ENCODE assay signal across 8 cellular contexts in the genomic region with DNA sequence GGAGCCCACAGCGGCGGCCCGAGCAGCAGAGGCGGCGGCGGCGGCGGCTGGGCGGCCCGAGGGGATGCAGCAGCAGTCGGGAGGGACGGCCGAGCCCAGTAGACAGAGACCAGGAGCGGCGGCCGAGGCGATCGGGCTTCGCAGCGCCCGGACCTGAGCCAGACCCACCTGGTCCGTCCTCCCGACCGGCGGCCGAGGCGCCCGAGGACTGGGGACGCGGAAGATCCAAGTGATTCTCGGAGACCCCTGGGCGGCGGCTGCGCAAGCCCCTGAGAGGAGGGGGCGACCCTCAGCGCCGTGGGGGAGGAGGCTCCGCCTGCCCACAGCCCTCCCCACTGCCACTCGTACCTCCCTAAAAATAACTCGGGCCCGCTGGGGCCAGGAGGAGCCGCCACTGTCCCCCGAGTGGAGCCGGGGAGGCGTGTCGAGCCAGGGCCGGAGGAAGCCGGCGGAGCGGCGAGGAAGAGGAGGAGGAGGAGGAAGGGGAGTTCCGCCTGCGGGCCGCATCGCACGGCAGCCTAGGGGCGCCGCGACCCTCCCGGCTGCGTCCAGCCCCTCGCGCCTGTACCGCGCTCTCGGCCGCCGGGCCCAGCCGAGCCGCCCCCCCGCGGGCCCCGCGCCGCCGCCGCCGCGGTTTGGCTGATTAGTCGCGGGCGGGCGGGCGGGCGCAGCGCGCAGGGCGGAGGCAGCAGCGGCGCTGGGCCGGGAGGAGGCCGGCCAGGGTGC. TPM values are rescaled to one million over a fixed set of nuclear protein-coding genes. Genes with fewer than 3 reads are reported as not detected.
DNase-seq lines count a peak whose midpoint lies in the region; ATAC-seq and TF ChIP-seq lines count a peak whose summit lies in the region.

No MANE protein-coding gene starts in this region.

- peak in 2 of 12 donors; percentile 5 to 12 for TF ChIP-seq CTCF in heart left ventricle (IDR thresholded peaks at IDR 0.05)

- no peaks in the 10 kb centered on the region for H3K27me3 ChIP-seq in adipocyte (replicated peaks; ENCODE audit: control insufficient read depth, insufficient read depth, low read length)
- no peaks in the 10 kb centered on the region for H3K27me3 ChIP-seq in heart left ventricle

- H3K27ac ChIP-seq in SK-N-MC (no peak overlapping the region), heart left ventricle (peak overlapping the region; percentile 88 to 98 (median 96))

- 0 to 1% (median 0%) methylated on average over 36 to 92 of the region's 92 CpGs for WGBS in heart left ventricle, 4 donors

- peak; percentile 82 for DNase-seq in AG20443 (ENCODE audit: low spot score)
- DNase-seq in SK-N-MC (ENCODE audit: low read depth, low spot score): no peak
- peak; percentile 83 for DNase-seq in adipocyte (ENCODE audit: low read depth)
- DNase-seq in heart left ventricle: peak; percentile 68 to 85 (median 72)
- peak in 9 of 10 donors; percentile 13 to 87 (median 38) for DNase-seq in posterior cingulate gyrus
- no peak for DNase-seq in mucosa of gallbladder (ENCODE audit: low spot score)

- ATAC-seq in GM19025 (IDR thresholded peaks at IDR 0.05; ENCODE audit: low read depth, unreplicated experiment): peak; percentile 22
- peak; percentile 14 for ATAC-seq in HG03139 (IDR thresholded peaks at IDR 0.05; ENCODE audit: unreplicated experiment)
- ATAC-seq in heart left ventricle: peak; percentile 30 to 66 (median 52)

- H3K4me3 ChIP-seq in SK-N-MC (peak overlapping the region; percentile 95), adipocyte (ENCODE audit: low read length) (peak overlapping the region; percentile 93), heart left ventricle (peak overlapping the region; percentile 85 to 99 (median 97))

- peaks cover 31% of the 10 kb centered on the region for H3K4me1 ChIP-seq in adipocyte (ENCODE audit: control insufficient read depth, insufficient read depth, low read length)
- H3K4me1 ChIP-seq in heart left ventricle: peaks cover 0 to 40% (median 28%) of the 10 kb centered on the region in 12 donors

- peak in 1 of 2 donors; percentile 17 for TF ChIP-seq POLR2A in heart left ventricle (IDR thresholded peaks at IDR 0.05)

- intact Hi-C loops in heart left ventricle (cut with DNase I): loop anchor here in 9 of 10 donors (1.0 to 10.0 kb wide), 11 partner anchors 61 to 341 kb away; no protein-coding TSS in a partner anchor
- intact Hi-C loops in posterior cingulate gyrus (cut with DNase I): loop anchor here (2.0 to 5.0 kb wide), 2 partner anchors 74 to 335 kb away; a partner anchor contains a TSS

- H3K9me3 ChIP-seq in SK-N-MC (ENCODE audit: low read depth, low read length): no peaks in the 10 kb centered on the region
- no peaks in the 10 kb centered on the region for H3K9me3 ChIP-seq in adipocyte (ENCODE audit: control insufficient read depth, low read length)
- H3K9me3 ChIP-seq in heart left ventricle: no peaks in the 10 kb centered on the region

- H3K36me3 ChIP-seq in SK-N-MC (ENCODE audit: insufficient read depth, low read length): no peaks in the 10 kb centered on the region
- H3K36me3 ChIP-seq in adipocyte (ENCODE audit: control insufficient read depth, insufficient read depth, low read length, severe bottlenecking): no peaks in the 10 kb centered on the region
- H3K36me3 ChIP-seq in heart left ventricle: no peaks in the 10 kb centered on the region

- peak overlapping the region; percentile 82 for H3K9ac ChIP-seq in SK-N-MC (ENCODE audit: insufficient read length)
- H3K9ac ChIP-seq in adipocyte (ENCODE audit: low read length): peak overlapping the region; percentile 92

RNA-seq across cellular contexts. Expression of a gene that starts 0.7 kb away (rescaled TPM):
- total RNA-seq in heart left ventricle (10 to 100 TPM; 35.3 to 75.9 (median 56.9) TPM), mucosa of gallbladder (41.6 TPM)
- 10 to 100 TPM; 10.6 to 21.6 TPM for polyA plus RNA-seq in heart left ventricle

Comparison
In these comparisons a context has a peak if more than half of its experiments do, and no peak if none do; other contexts are left out.
1. DNase-seq: peak in AG20443 (single experiment), adipocyte (single experiment), heart left ventricle (5 of 5) and posterior cingulate gyrus (9 of 10); none in SK-N-MC (single experiment) and mucosa of gallbladder (single experiment).
2. Peak in every context shown above with its lines, with median percentiles within 50 percentile points of each other: ATAC-seq and H3K4me3 ChIP-seq.